ENCODE assay signal across 27 cellular contexts in the genomic region with DNA sequence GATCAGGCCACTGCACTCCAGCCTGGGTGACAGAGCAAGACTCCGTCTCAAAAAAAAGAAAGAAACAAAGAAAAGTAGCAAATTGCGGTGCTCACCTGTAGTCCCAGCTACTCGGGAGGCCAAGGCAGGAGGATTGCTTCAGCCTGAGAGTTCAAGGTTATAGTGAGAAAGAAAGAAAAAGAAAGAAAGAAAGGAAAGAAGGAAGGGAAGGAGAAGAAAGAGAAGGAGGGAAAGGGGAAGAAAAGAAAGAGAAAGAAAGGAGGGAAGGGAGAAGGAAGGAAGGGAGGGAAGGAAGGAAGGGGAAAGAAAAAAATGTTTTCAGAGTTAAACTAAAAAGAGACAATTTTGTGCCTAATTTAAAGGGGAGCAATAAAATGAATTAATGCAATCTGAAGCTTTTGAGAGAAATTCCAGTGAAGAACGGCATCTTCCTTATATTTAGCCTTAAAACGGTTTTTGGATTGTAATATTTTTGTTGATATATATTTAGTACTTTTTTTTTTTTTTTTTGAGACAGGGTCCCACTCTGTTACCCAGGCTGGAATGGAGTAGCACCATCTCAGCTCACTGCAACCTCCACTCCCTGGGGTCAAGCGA.
"Had no signal": no experiment of that assay in that cellular context is flagged by ENCODE, and none has a peak within 500 bp of the region (broad histone marks: within the 10 kb centered on the region; RNA-seq: fewer than 3 reads in every experiment).

No MANE protein-coding gene starts in this region.

- H3K9me3 Mint-ChIP-seq: activated CD4-positive, alpha-beta memory T cell treated with anti-CD3 and anti-CD28 coated beads for 36 hours; activated CD4-positive, alpha-beta T cell treated with anti-CD3 and anti-CD28 coated beads, Interleukin-2, amount 10 ng/mL, durations not matched to agents 24 days and 14 days; activated naive CD4-positive, alpha-beta T cell treated with anti-CD3 and anti-CD28 coated beads, Interleukin-2, amount 10 ng/mL, durations not matched to agents 7 days and 5 days; activated naive CD8-positive, alpha-beta T cell treated with anti-CD3 and anti-CD28 coated beads, Interleukin-2, amount 10 ng/mL, durations not matched to agents 7 days and 5 days; activated T-helper 1 cell treated with anti-CD3 and anti-CD28 coated beads, Interleukin-12 subunit alpha, Interleukin-12 subunit beta, Interleukin-2, Interleukin-4 antibody, amounts not matched to agents 30 ng/mL and 10 ng/mL and 1 ng/mL, durations not matched to agents 14 hours and 24 hours and 36 hours; naive B cell; neural progenitor cell; stimulated activated memory B cell treated with anti-CD40 and anti-IgM and Interleukin-4, amounts not matched to agents 10 μg/mL and 1 μg/mL and 100 μg/mL, for 72 hours; stimulated activated naive CD8-positive, alpha-beta T cell treated with anti-CD3 and anti-CD28 coated beads, Interleukin-15, amount 100 ng/mL, for 72 hours had no signal

- H2AFZ ChIP-seq: neural progenitor cell, parathyroid adenoma had no signal

- H3K4me3 Mint-ChIP-seq: activated CD4-positive, alpha-beta memory T cell treated with anti-CD3 and anti-CD28 coated beads for 36 hours; activated CD4-positive, alpha-beta T cell treated with anti-CD3 and anti-CD28 coated beads, Interleukin-2, amount 10 ng/mL, durations not matched to agents 24 days and 14 days; activated naive CD4-positive, alpha-beta T cell treated with anti-CD3 and anti-CD28 coated beads, Interleukin-2, amount 10 ng/mL, durations not matched to agents 7 days and 5 days; activated naive CD8-positive, alpha-beta T cell treated with anti-CD3 and anti-CD28 coated beads, Interleukin-2, amount 10 ng/mL, durations not matched to agents 7 days and 5 days; activated T-helper 1 cell treated with anti-CD3 and anti-CD28 coated beads, Interleukin-12 subunit alpha, Interleukin-12 subunit beta, Interleukin-2, Interleukin-4 antibody, amounts not matched to agents 30 ng/mL and 10 ng/mL and 1 ng/mL, durations not matched to agents 14 hours and 24 hours and 36 hours; naive B cell; neural progenitor cell; stimulated activated memory B cell treated with anti-CD40 and anti-IgM and Interleukin-4, amounts not matched to agents 10 μg/mL and 1 μg/mL and 100 μg/mL, for 72 hours; stimulated activated naive CD8-positive, alpha-beta T cell treated with anti-CD3 and anti-CD28 coated beads, Interleukin-15, amount 100 ng/mL, for 72 hours had no signal

- H3K79me2 ChIP-seq: parathyroid adenoma had no signal

- H3K9ac ChIP-seq: neural progenitor cell, parathyroid adenoma had no signal

- ATAC-seq: activated CD4-positive, CD25-positive, alpha-beta regulatory T cell treated with anti-CD3 and anti-CD28 coated beads, Interleukin-2, amount 50 U/mL, for 24 hours; stimulated activated memory B cell treated with anti-CD40 and anti-IgM and Interleukin-4, amounts not matched to agents 10 μg/mL and 1 μg/mL and 100 μg/mL, for 72 hours; stimulated activated naive CD8-positive, alpha-beta T cell treated with anti-CD3 and anti-CD28 coated beads, Interleukin-15, amount 100 ng/mL, for 72 hours had no signal

- H3K27ac ChIP-seq: ascending aorta, neural progenitor cell, parathyroid adenoma, right atrium auricular region, WERI-Rb-1 had no signal

- H3K36me3 Mint-ChIP-seq: activated CD4-positive, alpha-beta memory T cell treated with anti-CD3 and anti-CD28 coated beads for 36 hours; activated naive CD8-positive, alpha-beta T cell treated with anti-CD3 and anti-CD28 coated beads, Interleukin-2, amount 10 ng/mL, durations not matched to agents 7 days and 5 days; naive B cell had no signal

- H3K27me3 Mint-ChIP-seq: activated CD4-positive, alpha-beta memory T cell treated with anti-CD3 and anti-CD28 coated beads for 36 hours; activated CD4-positive, alpha-beta T cell treated with anti-CD3 and anti-CD28 coated beads, Interleukin-2, amount 10 ng/mL, durations not matched to agents 24 days and 14 days; activated naive CD4-positive, alpha-beta T cell treated with anti-CD3 and anti-CD28 coated beads, Interleukin-2, amount 10 ng/mL, durations not matched to agents 7 days and 5 days; activated naive CD8-positive, alpha-beta T cell treated with anti-CD3 and anti-CD28 coated beads, Interleukin-2, amount 10 ng/mL, durations not matched to agents 7 days and 5 days; naive B cell; stimulated activated memory B cell treated with anti-CD40 and anti-IgM and Interleukin-4, amounts not matched to agents 10 μg/mL and 1 μg/mL and 100 μg/mL, for 72 hours; stimulated activated naive CD8-positive, alpha-beta T cell treated with anti-CD3 and anti-CD28 coated beads, Interleukin-15, amount 100 ng/mL, for 72 hours had no signal

- H3K4me1 ChIP-seq: ascending aorta, neural progenitor cell, parathyroid adenoma, right atrium auricular region had no signal

- DNase-seq: activated CD4-positive, alpha-beta memory T cell treated with anti-CD3 and anti-CD28 coated beads for 36 hours; activated CD4-positive, alpha-beta T cell treated with anti-CD3 and anti-CD28 coated beads, Interleukin-2, amount 10 ng/mL, durations not matched to agents 24 days and 14 days; activated CD8-positive, alpha-beta memory T cell treated with anti-CD3 and anti-CD28 coated beads, Interleukin-2, amount 50 U/mL, for 4 hours; activated effector memory CD4-positive, alpha-beta T cell treated with anti-CD3 and anti-CD28 coated beads, Interleukin-2, amount 50 U/mL, for 16 hours; activated naive CD4-positive, alpha-beta T cell treated with anti-CD3 and anti-CD28 coated beads, Interleukin-2, amount 10 ng/mL, durations not matched to agents 7 days and 5 days; activated naive CD8-positive, alpha-beta T cell treated with anti-CD3 and anti-CD28 coated beads, Interleukin-2, amount 10 ng/mL, durations not matched to agents 7 days and 5 days; activated T-cell treated with anti-CD3 and anti-CD28 coated beads, Interleukin-2, amount 50 U/mL, for 1 hour; brain microvascular endothelial cell; dermis blood vessel endothelial cell; effector CD4-positive, alpha-beta T cell; mammary epithelial cell; naive B cell; occipital lobe; stimulated activated CD4-positive, alpha-beta T cell treated with anti-CD3 and anti-CD28 coated beads, Interleukin-12 subunit alpha, Interleukin-12 subunit beta, amount 100 ng/mL, for 4 hours; stimulated activated CD4-positive, alpha-beta T cell treated with anti-CD3 and anti-CD28 coated beads, Interleukin-4, amount 100 ng/mL, for 1 hour; stimulated activated naive CD8-positive, alpha-beta T cell treated with anti-CD3 and anti-CD28 coated beads, Interleukin-15, amount 100 ng/mL, for 72 hours; substantia nigra; T-helper 9 cell; upper lobe of left lung; WERI-Rb-1 had no signal

- H3K4me2 ChIP-seq: neural progenitor cell had no signal

- H3K4me1 Mint-ChIP-seq: activated naive CD4-positive, alpha-beta T cell treated with anti-CD3 and anti-CD28 coated beads, Interleukin-2, amount 10 ng/mL, durations not matched to agents 7 days and 5 days; stimulated activated memory B cell treated with anti-CD40 and anti-IgM and Interleukin-4, amounts not matched to agents 10 μg/mL and 1 μg/mL and 100 μg/mL, for 72 hours; stimulated activated naive CD8-positive, alpha-beta T cell treated with anti-CD3 and anti-CD28 coated beads, Interleukin-15, amount 100 ng/mL, for 72 hours had no signal

- H3K36me3 ChIP-seq: neural progenitor cell had no signal

- H3K4me3 ChIP-seq: ascending aorta, neural progenitor cell, right atrium auricular region, upper lobe of left lung had no signal

- H3K27me3 ChIP-seq: ascending aorta, brain microvascular endothelial cell, neural progenitor cell, right atrium auricular region, upper lobe of left lung had no signal

- H3K9me3 ChIP-seq: ascending aorta, right atrium auricular region, upper lobe of left lung had no signal

- H3K27ac Mint-ChIP-seq: activated CD4-positive, alpha-beta memory T cell treated with anti-CD3 and anti-CD28 coated beads for 36 hours; activated CD4-positive, alpha-beta T cell treated with anti-CD3 and anti-CD28 coated beads, Interleukin-2, amount 10 ng/mL, durations not matched to agents 24 days and 14 days; activated naive CD4-positive, alpha-beta T cell treated with anti-CD3 and anti-CD28 coated beads, Interleukin-2, amount 10 ng/mL, durations not matched to agents 7 days and 5 days; activated naive CD8-positive, alpha-beta T cell treated with anti-CD3 and anti-CD28 coated beads, Interleukin-2, amount 10 ng/mL, durations not matched to agents 7 days and 5 days; activated T-helper 1 cell treated with anti-CD3 and anti-CD28 coated beads, Interleukin-12 subunit alpha, Interleukin-12 subunit beta, Interleukin-2, Interleukin-4 antibody, amounts not matched to agents 30 ng/mL and 10 ng/mL and 1 ng/mL, durations not matched to agents 14 hours and 24 hours and 36 hours; neural progenitor cell; stimulated activated memory B cell treated with anti-CD40 and anti-IgM and Interleukin-4, amounts not matched to agents 10 μg/mL and 1 μg/mL and 100 μg/mL, for 72 hours; stimulated activated naive CD8-positive, alpha-beta T cell treated with anti-CD3 and anti-CD28 coated beads, Interleukin-15, amount 100 ng/mL, for 72 hours had no signal
